Comparison of ENCODE assay signal across 8 cellular contexts in genomic region chrX:102599084-102599949, GRCh38. TPM values are rescaled to one million over a fixed set of nuclear protein-coding genes. Genes with fewer than 3 reads are reported as not detected.
DNase-seq lines count a peak whose midpoint lies in the region; ATAC-seq and TF ChIP-seq lines count a peak whose summit lies in the region.

ARMCX5 (plus strand) TSS chrX:102599515; CDS start chrX:102602142, 2,627 bp downstream.

- peak in 16 of 56 donors; percentile 13 to 34 (median 22) for TF ChIP-seq CTCF in dorsolateral prefrontal cortex (IDR thresholded peaks at IDR 0.05 in 54 of 56, conservative IDR thresholded peaks at IDR 0.05 in 2 of 56; ENCODE audit: low read depth in 1 of 56, partially characterized antibody in 56 of 56)
- peak; percentile 33 for TF ChIP-seq CTCF in liver (IDR thresholded peaks at IDR 0.05; ENCODE audit: low read depth, low read length, missing input control)

- H3K9ac ChIP-seq in liver (ENCODE audit: low read depth in 1 of 2, low read length in 2 of 2) = peak within 1 kb of the TSS; percentile 48 to 88

- peak; percentile 80 for DNase-seq in Ammon's horn (ENCODE audit: low spot score)
- DNase-seq in NCI-H524 (lab: John Stamatoyannopoulos, UW) = peak; percentile 85 to 93
- peak; percentile 57 for DNase-seq in activated CD4-positive, alpha-beta T cell treated with anti-CD3 and anti-CD28 coated beads, Interleukin-2, amount 50 U/mL, for 1 hour
- peak; percentile 22 to 73 (median 60) for DNase-seq in dorsolateral prefrontal cortex
- DNase-seq in stimulated activated CD4-positive, alpha-beta T cell treated with anti-CD3 and anti-CD28 coated beads, Interleukin-2, amount 100 ng/mL, for 48 hours = peak; percentile 36 to 50

- peaks cover 0 to 2% (median 0%) of the 10 kb centered on the region in 4 donors for H3K36me3 ChIP-seq in liver (ENCODE audit: control insufficient read depth in 4 of 4, insufficient read depth in 3 of 4, low read depth in 1 of 4, low read length in 3 of 4)

- H3K27me3 ChIP-seq in dorsolateral prefrontal cortex (peaks cover 0 to 29% (median 4%) of the 10 kb centered on the region in 45 donors), liver (ENCODE audit: control insufficient read depth in 4 of 4, insufficient read depth in 4 of 4, low read length in 3 of 4) (no peaks in the 10 kb centered on the region)

- ATAC-seq in HG03439 (IDR thresholded peaks at IDR 0.05; ENCODE audit: unreplicated experiment) = peak; percentile 93

- TF ChIP-seq POLR2A in GM19193 (IDR thresholded peaks at IDR 0.05; ENCODE audit: extremely low read depth, insufficient read depth, insufficient read length) = peak; percentile 77

- peak within 1 kb of the TSS; percentile 30 to 77 (median 62) for H3K4me3 ChIP-seq in dorsolateral prefrontal cortex
- peak within 1 kb of the TSS; percentile 60 to 94 (median 65) for H3K4me3 ChIP-seq in liver (ENCODE audit: low read depth in 1 of 3, low read length in 3 of 3)

- WGBS in liver = under 1% methylated on average over 42 of the region's 42 CpGs

- intact Hi-C loops in dorsolateral prefrontal cortex (cut with DNase I) = no loop called here

- TF ChIP-seq RAD21 in liver (IDR thresholded peaks at IDR 0.05) = no peak

- peaks cover 0 to 6% (median 4%) of the 10 kb centered on the region in 4 donors for H3K4me1 ChIP-seq in liver (ENCODE audit: control insufficient read depth in 4 of 4, insufficient read depth in 4 of 4, low read length in 3 of 4)

- no peaks in the 10 kb centered on the region for H3K9me3 ChIP-seq in liver (ENCODE audit: control insufficient read depth in 4 of 4, low read length in 3 of 4)

- peak within 1 kb of the TSS in 58 of 59 donors; percentile 23 to 88 (median 70) for H3K27ac ChIP-seq in dorsolateral prefrontal cortex
- H3K27ac ChIP-seq in liver (ENCODE audit: low read depth in 1 of 2, low read length in 2 of 2) = peak within 1 kb of the TSS; percentile 55 to 82

TF ChIP-seq in liver, 16 proteins besides CTCF, POLR2A, EP300 and RAD21:
- TF ChIP-seq REST (IDR thresholded peaks at IDR 0.05) (peak; percentile 70), NR2F2 (IDR thresholded peaks at IDR 0.05) (no peak), ATF3 (IDR thresholded peaks at IDR 0.05) (peak; percentile 15), RXRA (IDR thresholded peaks at IDR 0.05) (peak in 1 of 2 donors; percentile 13), EGR1 (IDR thresholded peaks at IDR 0.05; ENCODE audit: low read depth in 2 of 2) (no peak), FOXA2 (IDR thresholded peaks at IDR 0.05) (peak; percentile 5), JUND (IDR thresholded peaks at IDR 0.05) (no peak), HNF4G (IDR thresholded peaks at IDR 0.05) (no peak), TAF1 (conservative IDR thresholded peaks at IDR 0.05) (peak; percentile 77), YY1 (IDR thresholded peaks at IDR 0.05) (peak; percentile 90), HNF4A (conservative IDR thresholded peaks at IDR 0.05) (no peak), GABPA (IDR thresholded peaks at IDR 0.05 in 1 of 2, conservative IDR thresholded peaks at IDR 0.05 in 1 of 2) (no peak), MAX (IDR thresholded peaks at IDR 0.05) (peak; percentile 76), ZBTB33 (IDR thresholded peaks at IDR 0.05) (no peak), SP1 (IDR thresholded peaks at IDR 0.05) (peak; percentile 50), FOXA1 (IDR thresholded peaks at IDR 0.05) (no peak)
TF ChIP-seq in liver: peak in this region for 8.

RNA-seq across cellular contexts. Expression of gene ARMCX5, which starts in this region (rescaled TPM):
- total RNA-seq in dorsolateral prefrontal cortex (10 to 100 TPM in 91 of 120 experiments, 1 to 10 TPM in 29; 4.7 to 24.1 (median 12.2) TPM), liver (1 to 10 TPM; 7.2 to 9.6 TPM)
- 1 to 10 TPM; 3.2 to 6.5 TPM for polyA plus RNA-seq in liver

Comparison
In these comparisons a context has a peak if more than half of its experiments do, and no peak if none do; other contexts are left out.
1. Peak in every context shown above with its lines: DNase-seq, ATAC-seq, H3K4me3 ChIP-seq and H3K27ac ChIP-seq.